17 cellular contexts compared by ENCODE assay signal in the genomic region with DNA sequence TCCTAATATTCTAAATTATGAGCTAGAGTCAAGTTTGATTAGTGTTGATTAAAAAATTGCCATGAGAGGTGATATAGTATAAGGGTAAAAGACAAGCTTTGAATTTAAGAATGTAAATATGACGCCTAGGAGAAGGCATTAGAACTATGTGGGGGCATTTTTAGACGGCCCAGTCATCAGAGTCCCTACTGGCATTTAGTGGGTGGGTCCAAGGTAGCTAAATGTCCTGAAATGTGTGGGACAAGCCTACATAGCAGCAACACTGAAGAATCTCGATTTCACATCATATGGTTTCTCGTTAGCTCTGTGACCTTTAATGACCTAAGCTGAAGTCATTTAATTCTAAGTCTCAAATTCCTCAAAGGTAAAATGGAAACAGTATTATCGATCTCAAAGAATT.
"Had no signal": no experiment of that assay in that cellular context is flagged by ENCODE, and none has a peak within 500 bp of the region (broad histone marks: within the 10 kb centered on the region; RNA-seq: fewer than 3 reads in every experiment).

No MANE protein-coding gene starts in this region.

- H3K27ac ChIP-seq: hepatocyte, left ventricle myocardium inferior, ovary, spleen, suprapubic skin, thoracic aorta, tibial artery, vagina had no signal

- H3K9me3 ChIP-seq: mucosa of descending colon, ovary, right atrium auricular region, suprapubic skin, thoracic aorta, tibial artery, vagina had no signal

- H3K4me2 ChIP-seq: hepatocyte had no signal

- DNase-seq: islet precursor cell; left ventricle myocardium inferior; midbrain; mucosa of descending colon; naive thymus-derived CD4-positive, alpha-beta T cell; ovary; small intestine; spleen; stimulated activated CD4-positive, alpha-beta T cell treated with anti-CD3 and anti-CD28 coated beads, Interleukin-4, amount 100 ng/mL, for 24 hours; stimulated activated naive CD4-positive, alpha-beta T cell; tibial artery had no signal

- H3K36me3 ChIP-seq: left ventricle myocardium inferior, ovary, right atrium auricular region, suprapubic skin, thoracic aorta, tibial artery, vagina had no signal

- H2AFZ ChIP-seq: hepatocyte had no signal

- H3K4me1 ChIP-seq: spleen, suprapubic skin, tibial artery, vagina had no signal

- H3K4me3 ChIP-seq: hepatocyte, left ventricle myocardium inferior, lung, mucosa of descending colon, ovary, right atrium auricular region, spleen, suprapubic skin, thoracic aorta, tibial artery, vagina had no signal

- H3K27me3 ChIP-seq: hepatocyte, ovary, right atrium auricular region, spleen, suprapubic skin, tibial artery, vagina had no signal
